In genomic region chr11:64742940-64743590, GRCh38 we compare ENCODE assay signal across 1 cellular context.
A peak's percentile ranks its signal among the peaks of the same experiment; 100 is the strongest.
TF ChIP-seq lines count a peak whose summit lies in the region.

No MANE protein-coding gene starts in this region.

TF ChIP-seq in HepG2, 621 proteins besides CTCF, POLR2A, EP300 and RAD21 (continues in another document):
- TF ChIP-seq ZNF710 (CRISPR knock-in tag; IDR thresholded peaks at IDR 0.05; ENCODE audit: borderline replicate concordance) (peak; percentile 18; the same call in 1 of the 2 replicates), THAP11 (CRISPR knock-in tag; IDR thresholded peaks at IDR 0.05) (peak; percentile 83), ZNF562 (CRISPR knock-in tag; IDR thresholded peaks at IDR 0.05; ENCODE audit: borderline replicate concordance) (no peak), GMEB1 (CRISPR knock-in tag; IDR thresholded peaks at IDR 0.05; ENCODE audit: borderline replicate concordance) (no peak), SRF (IDR thresholded peaks at IDR 0.05; ENCODE audit: low read depth, low read length) (no peak), ZNF543 (CRISPR knock-in tag; IDR thresholded peaks at IDR 0.05) (0 out of 2 replicates have a peak, but pooled peaks have one; percentile 38), DMAP1 (CRISPR knock-in tag; IDR thresholded peaks at IDR 0.05) (peak; percentile 38; the same call in 1 of the 2 replicates), ZNF598 (CRISPR knock-in tag; IDR thresholded peaks at IDR 0.05; ENCODE audit: borderline replicate concordance) (no peak), HNRNPK (IDR thresholded peaks at IDR 0.05; ENCODE audit: low read depth, low read length, poor library complexity, severe bottlenecking) (peak; percentile 42), MEIS2 (CRISPR knock-in tag; IDR thresholded peaks at IDR 0.05) (peak; percentile 43; the same call in 1 of the 2 replicates), ZSCAN29 (CRISPR knock-in tag; conservative IDR thresholded peaks at IDR 0.05) (peak; percentile 45; the same call in 1 of the 2 replicates), SP1 (IDR thresholded peaks at IDR 0.05) (no peak), SP1 (CRISPR knock-in tag; IDR thresholded peaks at IDR 0.05) (peak; percentile 34; the same call in 1 of the 2 replicates), ZBTB1 (CRISPR knock-in tag; IDR thresholded peaks at IDR 0.05; ENCODE audit: borderline replicate concordance) (no peak), STAG1 (CRISPR knock-in tag; IDR thresholded peaks at IDR 0.05) (peak; percentile 56), ETV5 (CRISPR knock-in tag; IDR thresholded peaks at IDR 0.05; ENCODE audit: borderline replicate concordance) (0 out of 2 replicates have a peak, but pooled peaks have one; percentile 42), GABPB1 (CRISPR knock-in tag; IDR thresholded peaks at IDR 0.05) (peak; percentile 64; the same call in 1 of the 2 replicates), ZNF609 (CRISPR knock-in tag; IDR thresholded peaks at IDR 0.05; ENCODE audit: borderline replicate concordance) (no peak), ZNF724P (CRISPR knock-in tag; IDR thresholded peaks at IDR 0.05; ENCODE audit: borderline replicate concordance) (no peak), ZNF564 (CRISPR knock-in tag; IDR thresholded peaks at IDR 0.05) (0 out of 2 replicates have a peak, but pooled peaks have one; percentile 30), ARID5B (CRISPR knock-in tag; IDR thresholded peaks at IDR 0.05) (peak; percentile 9; the same call in 1 of the 2 replicates), JDP2 (CRISPR knock-in tag; IDR thresholded peaks at IDR 0.05; ENCODE audit: borderline replicate concordance) (no peak), ZNF740 (CRISPR knock-in tag; IDR thresholded peaks at IDR 0.05) (no peak), MTF2 (CRISPR knock-in tag; IDR thresholded peaks at IDR 0.05; ENCODE audit: borderline replicate concordance) (0 out of 2 replicates have a peak, but pooled peaks have one; percentile 58), TFDP1 (CRISPR knock-in tag; IDR thresholded peaks at IDR 0.05; ENCODE audit: borderline replicate concordance) (peak; percentile 53; the same call in 1 of the 2 replicates), ZNF607 (CRISPR knock-in tag; IDR thresholded peaks at IDR 0.05; ENCODE audit: borderline replicate concordance) (no peak), CEBPG (CRISPR knock-in tag; IDR thresholded peaks at IDR 0.05) (peak; percentile 53), ZNF816 (CRISPR knock-in tag; IDR thresholded peaks at IDR 0.05; ENCODE audit: borderline replicate concordance) (no peak), KLF13 (CRISPR knock-in tag; IDR thresholded peaks at IDR 0.05) (no peak), YY1 (IDR thresholded peaks at IDR 0.05; ENCODE audit: insufficient read depth, insufficient replicate concordance, low read depth, low read length) (peak; percentile 29), ZNF468 (CRISPR knock-in tag; IDR thresholded peaks at IDR 0.05) (no peak), ZNF614 (CRISPR knock-in tag; IDR thresholded peaks at IDR 0.05; ENCODE audit: borderline replicate concordance) (0 out of 2 replicates have a peak, but pooled peaks have one; percentile 43), RBFOX2 (IDR thresholded peaks at IDR 0.05; ENCODE audit: low read depth, low read length) (no peak), IRF1 (CRISPR knock-in tag; IDR thresholded peaks at IDR 0.05; ENCODE audit: low read depth) (no peak)
- TF ChIP-seq, protein P1, sequence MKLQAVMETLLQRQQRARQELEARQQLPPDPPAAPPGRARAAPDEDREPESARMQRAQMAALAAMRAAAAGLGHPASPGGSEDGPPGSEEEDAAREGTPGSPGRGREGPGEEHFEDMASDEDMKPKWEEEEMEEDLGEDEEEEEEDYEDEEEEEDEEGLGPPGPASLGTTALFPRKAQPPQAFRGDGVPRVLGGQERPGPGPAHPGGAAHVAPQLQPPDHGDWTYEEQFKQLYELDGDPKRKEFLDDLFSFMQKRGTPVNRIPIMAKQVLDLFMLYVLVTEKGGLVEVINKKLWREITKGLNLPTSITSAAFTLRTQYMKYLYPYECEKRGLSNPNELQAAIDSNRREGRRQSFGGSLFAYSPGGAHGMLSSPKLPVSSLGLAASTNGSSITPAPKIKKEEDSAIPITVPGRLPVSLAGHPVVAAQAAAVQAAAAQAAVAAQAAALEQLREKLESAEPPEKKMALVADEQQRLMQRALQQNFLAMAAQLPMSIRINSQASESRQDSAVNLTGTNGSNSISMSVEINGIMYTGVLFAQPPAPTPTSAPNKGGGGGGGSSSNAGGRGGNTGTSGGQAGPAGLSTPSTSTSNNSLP (IDR thresholded peaks at IDR 0.05; ENCODE audit: low read depth, low read length): no peak
- TF ChIP-seq, protein P2, sequence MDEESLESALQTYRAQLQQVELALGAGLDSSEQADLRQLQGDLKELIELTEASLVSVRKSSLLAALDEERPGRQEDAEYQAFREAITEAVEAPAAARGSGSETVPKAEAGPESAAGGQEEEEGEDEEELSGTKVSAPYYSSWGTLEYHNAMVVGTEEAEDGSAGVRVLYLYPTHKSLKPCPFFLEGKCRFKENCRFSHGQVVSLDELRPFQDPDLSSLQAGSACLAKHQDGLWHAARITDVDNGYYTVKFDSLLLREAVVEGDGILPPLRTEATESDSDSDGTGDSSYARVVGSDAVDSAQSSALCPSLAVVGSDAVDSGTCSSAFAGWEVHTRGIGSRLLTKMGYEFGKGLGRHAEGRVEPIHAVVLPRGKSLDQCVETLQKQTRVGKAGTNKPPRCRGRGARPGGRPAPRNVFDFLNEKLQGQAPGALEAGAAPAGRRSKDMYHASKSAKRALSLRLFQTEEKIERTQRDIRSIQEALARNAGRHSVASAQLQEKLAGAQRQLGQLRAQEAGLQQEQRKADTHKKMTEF (CRISPR knock-in tag; IDR thresholded peaks at IDR 0.05): peak; percentile 9; the same call in 1 of the 2 replicates
